12 cellular contexts compared by ENCODE assay signal in genomic region chr9:130448035-130448624, GRCh38. TPM values are rescaled to one million over a fixed set of nuclear protein-coding genes. Genes with fewer than 3 reads are reported as not detected.
DNase-seq lines count a peak whose midpoint lies in the region; ATAC-seq and TF ChIP-seq lines count a peak whose summit lies in the region.
"Had no signal": no experiment of that assay in that cellular context is flagged by ENCODE, and none has a peak within 500 bp of the region (broad histone marks: within the 10 kb centered on the region; RNA-seq: fewer than 3 reads in every experiment).

No MANE protein-coding gene starts in this region.

- CTCF ChIA-PET in naive thymus-derived CD4-positive, alpha-beta T cell (lab: Charles Lee), result interaction anchor here (0.5 to 1.1 kb wide), 3 partner anchors 12 to 385 kb away, joined by 3 to 4 read pairs (median 3); no protein-coding TSS in a partner anchor

- H3K4me3 ChIP-seq in HUES48 (ENCODE audit: low read depth, low read length) (0 out of 2 replicates have a peak overlapping the region, but pooled peaks have one; percentile 6), iPS-18a (ENCODE audit: low read length) (no peak overlapping the region)
- no peak overlapping the region for H3K4me3 ChIP-seq in naive thymus-derived CD4-positive, alpha-beta T cell (ENCODE audit: low read length)
- H3K4me3 ChIP-seq: gastroesophageal sphincter had no signal

- POLR2A ChIA-PET in naive thymus-derived CD4-positive, alpha-beta T cell (lab: Charles Lee), result no interaction called here

- no peaks in the 10 kb centered on the region for H3K36me3 ChIP-seq in HUES48 (ENCODE audit: control insufficient read depth, insufficient read depth, low read length)
- no peaks in the 10 kb centered on the region for H3K36me3 ChIP-seq in iPS-18a (ENCODE audit: control insufficient read depth, low read depth, low read length)
- no peaks in the 10 kb centered on the region for H3K36me3 ChIP-seq in naive thymus-derived CD4-positive, alpha-beta T cell (ENCODE audit: control insufficient read depth in 2 of 3, insufficient read depth in 3 of 3, low read length in 3 of 3)
- H3K36me3 ChIP-seq: gastroesophageal sphincter had no signal

- H3K36me3 Mint-ChIP-seq in naive thymus-derived CD4-positive, alpha-beta T cell, result no peaks in the 10 kb centered on the region
- H3K36me3 Mint-ChIP-seq: activated naive CD8-positive, alpha-beta T cell; natural killer cell treated with Interleukin-12 subunit alpha and Interleukin-12 subunit beta and Interleukin-15 and Interleukin-18, amount 100 ng/mL, for 72 hours had no signal

- H3K27me3 ChIP-seq in HUES48 (ENCODE audit: control insufficient read depth, insufficient read depth, low read length) (peaks cover 15% of the 10 kb centered on the region), iPS-18a (ENCODE audit: control insufficient read depth, insufficient read depth, low read length) (peaks cover 25% of the 10 kb centered on the region)
- H3K27me3 ChIP-seq in naive thymus-derived CD4-positive, alpha-beta T cell (ENCODE audit: control insufficient read depth in 2 of 2, insufficient read depth in 2 of 2, low read length in 2 of 2), result no peaks in the 10 kb centered on the region

- no peaks in the 10 kb centered on the region for H3K9me3 Mint-ChIP-seq in naive thymus-derived CD4-positive, alpha-beta T cell
- H3K9me3 Mint-ChIP-seq: natural killer cell treated with Interleukin-12 subunit alpha and Interleukin-12 subunit beta and Interleukin-15 and Interleukin-18, amount 100 ng/mL, for 72 hours had no signal

- H3K27ac Mint-ChIP-seq in naive thymus-derived CD4-positive, alpha-beta T cell, result peak overlapping the region in 1 of 9 donors; percentile 49
- H3K27ac Mint-ChIP-seq: activated naive CD8-positive, alpha-beta T cell; natural killer cell treated with Interleukin-12 subunit alpha and Interleukin-12 subunit beta and Interleukin-15 and Interleukin-18, amount 100 ng/mL, for 72 hours had no signal

- TF ChIP-seq CTCF in GM20000 (IDR thresholded peaks at IDR 0.05; ENCODE audit: extremely low read depth, missing control alignments), result no peak

- H3K9me3 ChIP-seq in HUES48 (ENCODE audit: control insufficient read depth, insufficient read depth, low read length), result no peaks in the 10 kb centered on the region
- H3K9me3 ChIP-seq in iPS-18a (ENCODE audit: control insufficient read depth, low read depth, low read length), result no peaks in the 10 kb centered on the region
- no peaks in the 10 kb centered on the region for H3K9me3 ChIP-seq in naive thymus-derived CD4-positive, alpha-beta T cell (ENCODE audit: control insufficient read depth in 2 of 3, low read length in 3 of 3)
- H3K9me3 ChIP-seq: gastroesophageal sphincter had no signal

- DNase-seq in CD1c-positive myeloid dendritic cell (ENCODE audit: extremely low spot score) (peak; percentile 16), SKM-1 (lab: John Stamatoyannopoulos, UW; ENCODE audit: unreplicated experiment) (peak; percentile 60), GM20000 (ENCODE audit: low spot score) (no peak)
- DNase-seq in stimulated activated naive CD4-positive, alpha-beta T cell (lab: John Stamatoyannopoulos, UW), result no peak
- no peak for DNase-seq in naive thymus-derived CD4-positive, alpha-beta T cell
- DNase-seq: T-helper 2 cell had no signal

- H3K27ac ChIP-seq in HUES48 (ENCODE audit: low read depth, low read length) (no peak overlapping the region), iPS-18a (ENCODE audit: low read length) (no peak overlapping the region)
- no peak overlapping the region for H3K27ac ChIP-seq in naive thymus-derived CD4-positive, alpha-beta T cell (ENCODE audit: low read depth, low read length)

- intact Hi-C loops in naive thymus-derived CD4-positive, alpha-beta T cell (cut with micrococcal nuclease), result no loop called here

- peak overlapping the region in 2 of 10 donors; percentile 30 to 69 for H3K4me3 Mint-ChIP-seq in naive thymus-derived CD4-positive, alpha-beta T cell
- H3K4me3 Mint-ChIP-seq: activated naive CD8-positive, alpha-beta T cell; natural killer cell treated with Interleukin-12 subunit alpha and Interleukin-12 subunit beta and Interleukin-15 and Interleukin-18, amount 100 ng/mL, for 72 hours had no signal

- H3K4me1 ChIP-seq in HUES48 (ENCODE audit: control insufficient read depth, insufficient read depth, low read length) (peaks cover 36% of the 10 kb centered on the region), iPS-18a (ENCODE audit: control insufficient read depth, low read depth, low read length) (peaks cover 34% of the 10 kb centered on the region)
- H3K4me1 ChIP-seq in naive thymus-derived CD4-positive, alpha-beta T cell (ENCODE audit: control insufficient read depth in 2 of 2, insufficient read depth in 2 of 2, low read length in 2 of 2), result no peaks in the 10 kb centered on the region

- H3K27me3 Mint-ChIP-seq in naive thymus-derived CD4-positive, alpha-beta T cell, result peaks cover 16 to 49% (median 19%) of the 10 kb centered on the region in 5 donors

- H3K9ac ChIP-seq in HUES48 (ENCODE audit: low read depth, low read length) (peak overlapping the region; percentile 67; the same call in 1 of the 2 replicates), iPS-18a (ENCODE audit: low read length) (peak overlapping the region; percentile 44)

- ATAC-seq in HG03045 (IDR thresholded peaks at IDR 0.05; ENCODE audit: unreplicated experiment), result no peak
- no peak for ATAC-seq in naive thymus-derived CD4-positive, alpha-beta T cell
- ATAC-seq: gastroesophageal sphincter; natural killer cell treated with Interleukin-12 subunit alpha and Interleukin-12 subunit beta and Interleukin-15 and Interleukin-18, amount 100 ng/mL, for 72 hours had no signal

- peaks cover 0 to 24% (median 3%) of the 10 kb centered on the region in 7 donors for H3K4me1 Mint-ChIP-seq in naive thymus-derived CD4-positive, alpha-beta T cell

RNA-seq across cellular contexts. Expression of gene ASS1, which starts 3.4 kb away (rescaled TPM):
- total RNA-seq in naive thymus-derived CD4-positive, alpha-beta T cell, result 1 to 10 TPM in 1 of 5 experiments, under 1 TPM in 1, not detected in 3; 0.50 to 5.8 TPM
- polyA plus RNA-seq in naive thymus-derived CD4-positive, alpha-beta T cell, result not detected
- total RNA-seq: natural killer cell treated with Interleukin-12 subunit alpha and Interleukin-12 subunit beta and Interleukin-15 and Interleukin-18, amount 100 ng/mL, for 72 hours had no signal

Comparison
In these comparisons a context has a peak if more than half of its experiments do, and no peak if none do; other contexts are left out.
1. DNase-seq: peak in CD1c-positive myeloid dendritic cell (single experiment) and SKM-1 (single experiment); none in stimulated activated naive CD4-positive, alpha-beta T cell (0 of 6), naive thymus-derived CD4-positive, alpha-beta T cell (0 of 9) and GM20000 (single experiment).